ENCODE assay signal across 10 cellular contexts in the genomic region with DNA sequence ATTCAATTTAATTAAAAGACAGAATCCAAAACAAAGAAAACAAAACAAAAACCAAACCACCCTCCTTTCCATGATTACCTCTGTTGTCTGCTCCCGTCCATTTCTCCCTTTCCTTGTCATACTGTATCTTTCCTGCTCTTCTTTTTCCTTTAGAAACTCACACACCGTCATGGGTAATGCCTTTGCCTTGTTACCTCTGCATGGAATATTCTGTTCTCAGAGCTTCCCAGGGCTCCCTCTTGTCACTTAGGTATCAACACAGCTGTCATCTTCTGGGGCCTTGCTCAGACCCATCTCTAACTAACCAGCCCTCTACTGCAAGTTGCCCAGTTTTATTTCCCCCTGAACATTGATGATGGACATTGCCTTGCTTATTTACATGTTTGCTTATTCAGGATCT. TPM values are rescaled to one million over a fixed set of nuclear protein-coding genes. Genes with fewer than 3 reads are reported as not detected.
DNase-seq lines count a peak whose midpoint lies in the region; ATAC-seq and TF ChIP-seq lines count a peak whose summit lies in the region.
"Had no signal": no experiment of that assay in that cellular context is flagged by ENCODE, and none has a peak within 500 bp of the region (broad histone marks: within the 10 kb centered on the region; RNA-seq: fewer than 3 reads in every experiment).

No MANE protein-coding gene starts in this region.

- peak; percentile 6; the same call in 1 of the 3 replicates for ATAC-seq in SK-N-SH treated with all-trans-retinoic acid at 6 μM for 48 hours
- no peak for ATAC-seq in GM19397 (IDR thresholded peaks at IDR 0.05; ENCODE audit: unreplicated experiment)

- H4K12ac ChIP-seq in trophoblast cell (ENCODE audit: low read depth, low read length), result no peak overlapping the region

- no peak overlapping the region for H3K4me3 ChIP-seq in SK-N-SH (ENCODE audit: low read depth in 2 of 2, low read length in 1 of 2)
- H3K4me3 ChIP-seq in KMS-11 (IDR thresholded peaks at IDR 0.05; ENCODE audit: insufficient read depth, low read depth, low read length), result no peak overlapping the region
- no peak overlapping the region for H3K4me3 ChIP-seq in trophoblast cell (ENCODE audit: low read depth, low read length)
- H3K4me3 ChIP-seq: BLaER1 treated with 17β-estradiol and CSF1 and Interleukin-3, amounts not matched to agents 10 nM and 100 nM; SJSA1 had no signal

- H3K27ac ChIP-seq in SK-N-SH (ENCODE audit: low read depth in 2 of 2, low read length in 1 of 2), result no peak overlapping the region
- no peak overlapping the region for H3K27ac ChIP-seq in KMS-11
- no peak overlapping the region for H3K27ac ChIP-seq in trophoblast cell (ENCODE audit: low read depth, low read length)
- H3K27ac ChIP-seq: BLaER1 treated with 17β-estradiol and CSF1 and Interleukin-3, amounts not matched to agents 10 nM and 100 nM; SJSA1 had no signal

- no peaks in the 10 kb centered on the region for H4K20me1 ChIP-seq in SK-N-SH (ENCODE audit: insufficient read depth)
- no peaks in the 10 kb centered on the region for H4K20me1 ChIP-seq in KMS-11 (ENCODE audit: insufficient read depth)
- H4K20me1 ChIP-seq: BLaER1 treated with 17β-estradiol and CSF1 and Interleukin-3, amounts not matched to agents 10 nM and 100 nM had no signal

- H3K79me2 ChIP-seq in SK-N-SH (ENCODE audit: insufficient read depth), result no peaks in the 10 kb centered on the region
- no peaks in the 10 kb centered on the region for H3K79me2 ChIP-seq in KMS-11 (ENCODE audit: insufficient read depth, low read depth)
- no peaks in the 10 kb centered on the region for H3K79me2 ChIP-seq in trophoblast cell (ENCODE audit: control insufficient read depth, insufficient read depth, low read length, poor library complexity)

- no peak overlapping the region for H2AFZ ChIP-seq in SK-N-SH (ENCODE audit: low read depth)
- peak overlapping the region; percentile 59; the same call in 1 of the 2 replicates for H2AFZ ChIP-seq in KMS-11 (ENCODE audit: low read depth)
- H2AFZ ChIP-seq in trophoblast cell (ENCODE audit: insufficient read depth, low read length, poor library complexity), result no peak overlapping the region

- 82% methylated on average over 2 of the region's 2 CpGs for WGBS in SK-N-SH (ENCODE audit: low lambda C conversion rate)
- WGBS in trophoblast cell (ENCODE audit: extremely low coverage, insufficient coverage, insufficient read length), result no CpG with 5 or more reads among the region's 2 CpGs

- POLR2A ChIA-PET in SK-N-SH (lab: Yijun Ruan, JAX), result interaction anchor here (1.3 kb wide), 1 partner anchor 51 kb away, joined by 3 read pairs; no protein-coding TSS in a partner anchor

- TF ChIP-seq RAD21 in SK-N-SH (IDR thresholded peaks at IDR 0.05; ENCODE audit: low read length), result no peak

- H3K4me1 ChIP-seq in SK-N-SH (ENCODE audit: control insufficient read depth in 1 of 2, insufficient read depth in 2 of 2, low read depth in 1 of 2, low read length in 1 of 2) (no peaks in the 10 kb centered on the region), KMS-11 (ENCODE audit: low read depth, poor library complexity, severe bottlenecking) (peaks cover 57% of the 10 kb centered on the region), trophoblast cell (ENCODE audit: control insufficient read depth in 1 of 2, insufficient read depth in 2 of 2, low read length in 2 of 2) (peaks cover 8% of the 10 kb centered on the region in 2 experiments)
- H3K4me1 ChIP-seq: SJSA1 had no signal

- no peaks in the 10 kb centered on the region for H3K79me1 ChIP-seq in trophoblast cell (ENCODE audit: low read length)

- H3K9me2 ChIP-seq in SK-N-SH, result no peaks in the 10 kb centered on the region

- H3K27me3 ChIP-seq in SK-N-SH (ENCODE audit: insufficient read depth), result no peaks in the 10 kb centered on the region
- no peaks in the 10 kb centered on the region for H3K27me3 ChIP-seq in KMS-11 (ENCODE audit: insufficient read depth, low read depth)
- no peaks in the 10 kb centered on the region for H3K27me3 ChIP-seq in trophoblast cell (ENCODE audit: insufficient read depth, low read length)

- DNase-seq in SK-N-SH (no peak), ecto neural progenitor cell (ENCODE audit: low spot score) (peak; percentile 22), trophoblast cell (no peak), NCI-H2196 (lab: John Stamatoyannopoulos, UW; ENCODE audit: unreplicated experiment) (no peak), NCI-H2081 treated with DMSO at 0.1 percent for 48 hours (lab: John Stamatoyannopoulos, UW) (no peak)

- no peak overlapping the region for H3K4ac ChIP-seq in trophoblast cell (ENCODE audit: low read depth, low read length)

- CTCF ChIA-PET in SK-N-SH (lab: Yijun Ruan, JAX), result interaction anchor here (0.6 to 3.8 kb wide), 14 partner anchors 9 to 478 kb away, joined by 3 to 19 read pairs (median 4); a partner anchor contains a TSS

- H3K9ac ChIP-seq in SK-N-SH, result no peak overlapping the region
- no peak overlapping the region for H3K9ac ChIP-seq in KMS-11
- H3K9ac ChIP-seq in trophoblast cell (ENCODE audit: low read length), result peak overlapping the region; percentile 2
- H3K9ac ChIP-seq: BLaER1 treated with 17β-estradiol and CSF1 and Interleukin-3, amounts not matched to agents 10 nM and 100 nM had no signal

- H2BK12ac ChIP-seq in trophoblast cell (ENCODE audit: low read length), result peak overlapping the region; percentile 11

- H3K18ac ChIP-seq in trophoblast cell (ENCODE audit: low read length), result no peak overlapping the region

- H2AK5ac ChIP-seq in trophoblast cell (ENCODE audit: low read length), result no peak overlapping the region

- no peak overlapping the region for H3K14ac ChIP-seq in trophoblast cell (ENCODE audit: low read length)

- H2BK120ac ChIP-seq in trophoblast cell (ENCODE audit: insufficient read depth, low read length, poor library complexity), result no peak overlapping the region

- H3K36me3 ChIP-seq in SK-N-SH (replicated peaks in 1 of 2; ENCODE audit: control insufficient read depth in 1 of 2, insufficient read depth in 2 of 2, low read length in 1 of 2), result no peaks in the 10 kb centered on the region
- no peaks in the 10 kb centered on the region for H3K36me3 ChIP-seq in KMS-11 (ENCODE audit: insufficient read depth)
- no peaks in the 10 kb centered on the region for H3K36me3 ChIP-seq in trophoblast cell (ENCODE audit: control insufficient read depth in 1 of 2, insufficient read depth in 2 of 2, low read length in 2 of 2)
- H3K36me3 ChIP-seq: BLaER1 treated with 17β-estradiol and CSF1 and Interleukin-3, amounts not matched to agents 10 nM and 100 nM; SJSA1 had no signal

- H3F3A ChIP-seq in SK-N-SH (replicated peaks; ENCODE audit: insufficient read depth), result no peaks in the 10 kb centered on the region

- H3K23ac ChIP-seq in trophoblast cell (ENCODE audit: low read length), result no peak overlapping the region

- H4K8ac ChIP-seq in trophoblast cell (ENCODE audit: low read depth, low read length), result no peak overlapping the region

- no peak for TF ChIP-seq CTCF in SK-N-SH (IDR thresholded peaks at IDR 0.05)
- TF ChIP-seq CTCF in KMS-11 (conservative IDR thresholded peaks at IDR 0.05; ENCODE audit: low read depth, low read length), result no peak

- H4K91ac ChIP-seq in trophoblast cell (ENCODE audit: low read depth, low read length), result no peak overlapping the region

- TF ChIP-seq EP300 in SK-N-SH (IDR thresholded peaks at IDR 0.05; ENCODE audit: borderline replicate concordance in 1 of 2, low read depth in 1 of 2, low read length in 1 of 2), result no peak

- H3K9me3 ChIP-seq in SK-N-SH (no peaks in the 10 kb centered on the region), trophoblast cell (ENCODE audit: insufficient read depth, low read depth, low read length) (no peaks in the 10 kb centered on the region)
- H3K9me3 ChIP-seq: BLaER1 treated with 17β-estradiol and CSF1 and Interleukin-3, amounts not matched to agents 10 nM and 100 nM; SJSA1 had no signal

- H2BK5ac ChIP-seq in trophoblast cell (ENCODE audit: low read depth, low read length, poor library complexity), result no peak overlapping the region

- no peak overlapping the region for H3K4me2 ChIP-seq in SK-N-SH
- H3K4me2 ChIP-seq in KMS-11, result peak overlapping the region; percentile 70
- H3K4me2 ChIP-seq in trophoblast cell (ENCODE audit: low read length), result no peak overlapping the region

TF ChIP-seq in SK-N-SH treated with all-trans-retinoic acid at 6 μM for 48 hours, 23 proteins besides CTCF, POLR2A, EP300 and RAD21 (continues in another document):
- TF ChIP-seq ZC3H10 (CRISPR knock-in tag; IDR thresholded peaks at IDR 0.05), result no peak
- TF ChIP-seq SNAI2 (CRISPR knock-in tag; IDR thresholded peaks at IDR 0.05), result no peak
- no peak for TF ChIP-seq ZFP3 (CRISPR knock-in tag; IDR thresholded peaks at IDR 0.05)

TF ChIP-seq in SK-N-SH, 30 proteins besides CTCF, POLR2A, EP300 and RAD21 (continues in another document):
- TF ChIP-seq, protein P1, sequence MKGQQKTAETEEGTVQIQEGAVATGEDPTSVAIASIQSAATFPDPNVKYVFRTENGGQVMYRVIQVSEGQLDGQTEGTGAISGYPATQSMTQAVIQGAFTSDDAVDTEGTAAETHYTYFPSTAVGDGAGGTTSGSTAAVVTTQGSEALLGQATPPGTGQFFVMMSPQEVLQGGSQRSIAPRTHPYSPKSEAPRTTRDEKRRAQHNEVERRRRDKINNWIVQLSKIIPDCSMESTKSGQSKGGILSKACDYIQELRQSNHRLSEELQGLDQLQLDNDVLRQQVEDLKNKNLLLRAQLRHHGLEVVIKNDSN (IDR thresholded peaks at IDR 0.05; ENCODE audit: borderline replicate concordance, low read depth), result no peak
- TF ChIP-seq ELF1 (IDR thresholded peaks at IDR 0.05) (no peak), POLR2AphosphoS5 (IDR thresholded peaks at IDR 0.05; ENCODE audit: low read depth, low read length) (no peak), TEAD4 (IDR thresholded peaks at IDR 0.05; ENCODE audit: borderline replicate concordance, insufficient read depth) (no peak), NFIC (IDR thresholded peaks at IDR 0.05; ENCODE audit: borderline replicate concordance) (no peak), CHD2 (IDR thresholded peaks at IDR 0.05; ENCODE audit: low read length, partially characterized antibody) (no peak)
- TF ChIP-seq, protein P2, sequence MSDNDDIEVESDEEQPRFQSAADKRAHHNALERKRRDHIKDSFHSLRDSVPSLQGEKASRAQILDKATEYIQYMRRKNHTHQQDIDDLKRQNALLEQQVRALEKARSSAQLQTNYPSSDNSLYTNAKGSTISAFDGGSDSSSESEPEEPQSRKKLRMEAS (IDR thresholded peaks at IDR 0.05; ENCODE audit: low read depth), result no peak

RNA-seq across cellular contexts. Expression of a gene that starts 30.2 kb away (rescaled TPM):
- not detected in 2 replicates for polyA plus RNA-seq in SK-N-SH (2012; rRNA removed)
- polyA plus RNA-seq in SK-N-SH (2012; cell fraction: cytosol; rRNA removed), result not detected in 2 replicates
- polyA plus RNA-seq in SK-N-SH (2012; cell fraction: nucleus; rRNA removed), result 0.01 TPM in 1 of 2 replicates, not detected in the other
- 0.01 and 0.03 TPM in 2 replicates for polyA plus RNA-seq in trophoblast cell (2013)

RNA-seq across cellular contexts. Expression of a gene that starts 41.1 kb away (rescaled TPM):
- 4.6 and 5.0 TPM in 2 replicates for polyA plus RNA-seq in SK-N-SH (2012; rRNA removed)
- polyA plus RNA-seq in SK-N-SH (2012; cell fraction: cytosol; rRNA removed), result 2.3 and 3.7 TPM in 2 replicates
- 6.9 and 9.8 TPM in 2 replicates for polyA plus RNA-seq in SK-N-SH (2012; cell fraction: nucleus; rRNA removed)
- 7.7 TPM in 2 replicates for polyA plus RNA-seq in trophoblast cell (2013)

RNA-seq across cellular contexts. Expression of a gene that starts 51.6 kb away (rescaled TPM):
- polyA plus RNA-seq in SK-N-SH (2012; rRNA removed), result 87.5 and 91.6 TPM in 2 replicates
- 49.6 and 70.3 TPM in 2 replicates for polyA plus RNA-seq in SK-N-SH (2012; cell fraction: cytosol; rRNA removed)
- 254 and 314 TPM in 2 replicates for polyA plus RNA-seq in SK-N-SH (2012; cell fraction: nucleus; rRNA removed)
- 165 and 168 TPM in 2 replicates for polyA plus RNA-seq in trophoblast cell (2013)
